In genomic region chr1:79353224-79353623, GRCh38 we compare ENCODE assay signal across 8 cellular contexts.
DNase-seq lines count a peak whose midpoint lies in the region; ATAC-seq and TF ChIP-seq lines count a peak whose summit lies in the region.

No MANE protein-coding gene starts in this region.

- H2AK5ac ChIP-seq in IMR-90 (ENCODE audit: low read depth, low read length) = no peak overlapping the region

- dilution Hi-C loops in IMR-90 (cut with HindIII; ENCODE audit: low sequenced_read_pairs, unreplicated experiment) = no loop called here

- no peaks in the 10 kb centered on the region for H3K9me3 Mint-ChIP-seq in MCF 10A (ENCODE audit: unreplicated experiment)
- H3K9me3 Mint-ChIP-seq in effector memory CD8-positive, alpha-beta T cell = peaks cover 0 to 6% of the 10 kb centered on the region in 2 donors

- WGBS in IMR-90 (ENCODE audit: extremely low coverage in 2 of 2, insufficient read length in 1 of 2), 2 experiments = 20% methylated on average over 1 of the region's 4 CpGs; no CpG with 5 or more reads in 1 of the 2 experiments
- WGBS in right lobe of liver (ENCODE audit: insufficient coverage, low coverage, low lambda C conversion rate, missing lambda C conversion rate) = 33% methylated on average over 4 of the region's 4 CpGs

- H3K4me1 Mint-ChIP-seq in MCF 10A (ENCODE audit: insufficient read depth, unreplicated experiment) = peaks cover 8% of the 10 kb centered on the region
- H3K4me1 Mint-ChIP-seq in effector memory CD8-positive, alpha-beta T cell (ENCODE audit: low read depth in 2 of 2) = no peaks in the 10 kb centered on the region

- no peaks in the 10 kb centered on the region for H3K27me3 Mint-ChIP-seq in MCF 10A (ENCODE audit: insufficient read depth, unreplicated experiment)
- H3K27me3 Mint-ChIP-seq in effector memory CD8-positive, alpha-beta T cell = no peaks in the 10 kb centered on the region

- POLR2A ChIA-PET in MCF 10A (lab: Yijun Ruan, JAX) (interaction anchor here (0.9 kb wide), 1 partner anchor 509 kb away, joined by 3 read pairs; no protein-coding TSS in a partner anchor), IMR-90 (lab: Charles Lee; ENCODE audit: unreplicated experiment) (no interaction called here)

- no peaks in the 10 kb centered on the region for H3K79me1 ChIP-seq in IMR-90 (ENCODE audit: low read depth in 1 of 2, low read length in 2 of 2)

- no peak overlapping the region for H3K56ac ChIP-seq in IMR-90 (ENCODE audit: extremely low read depth, insufficient read depth, low read length)

- CTCF ChIA-PET in MCF 10A (lab: Yijun Ruan, JAX) = interaction anchor here (0.5 to 2.4 kb wide), 32 partner anchors 8 to 1742 kb away, joined by 3 to 16 read pairs (median 4); no protein-coding TSS in a partner anchor
- CTCF ChIA-PET in IMR-90 (lab: Yijun Ruan, JAX) = interaction anchor here (0.5 to 1.4 kb wide), 5 partner anchors 9 to 1882 kb away, joined by 3 to 5 read pairs (median 3); no protein-coding TSS in a partner anchor

- TF ChIP-seq POLR2A in breast epithelium (IDR thresholded peaks at IDR 0.05) (no peak), IMR-90 (IDR thresholded peaks at IDR 0.05; ENCODE audit: low read depth, low read length) (no peak), right lobe of liver (IDR thresholded peaks at IDR 0.05) (no peak)

- no peak overlapping the region for H3K9ac ChIP-seq in IMR-90 (ENCODE audit: low read depth, low read length)

- BruUV-seq in MCF 10A (replicated peaks; lab: Mats Ljungman, UMichigan) (no TSS peak), IMR-90 (replicated peaks; lab: Mats Ljungman, UMichigan) (no TSS peak)

- H3K27me3 ChIP-seq in breast epithelium (no peaks in the 10 kb centered on the region), IMR-90 (ENCODE audit: control insufficient read depth, insufficient read depth, low read length) (no peaks in the 10 kb centered on the region), right lobe of liver (no peaks in the 10 kb centered on the region)

- no peak overlapping the region for H3K4ac ChIP-seq in IMR-90 (ENCODE audit: low read depth, low read length)

- no peak overlapping the region for H3K4me3 Mint-ChIP-seq in MCF 10A (ENCODE audit: unreplicated experiment)
- H3K4me3 Mint-ChIP-seq in effector memory CD8-positive, alpha-beta T cell = no peak overlapping the region

- no peak overlapping the region for H3K27ac Mint-ChIP-seq in MCF 10A (ENCODE audit: low read depth, unreplicated experiment)
- no peak overlapping the region for H3K27ac Mint-ChIP-seq in effector memory CD8-positive, alpha-beta T cell

- no peaks in the 10 kb centered on the region for H3K36me3 Mint-ChIP-seq in MCF 10A (ENCODE audit: insufficient read depth, unreplicated experiment)
- H3K36me3 Mint-ChIP-seq in effector memory CD8-positive, alpha-beta T cell (ENCODE audit: insufficient read depth) = no peaks in the 10 kb centered on the region

- H3K27ac ChIP-seq in breast epithelium = no peak overlapping the region
- H3K27ac ChIP-seq in IMR-90 (ENCODE audit: insufficient read depth, low read length) = no peak overlapping the region
- no peak overlapping the region for H3K27ac ChIP-seq in right lobe of liver

- H4K91ac ChIP-seq in IMR-90 (ENCODE audit: insufficient read depth, low read depth, low read length) = no peak overlapping the region

- H3K36me3 ChIP-seq in breast epithelium (no peaks in the 10 kb centered on the region), IMR-90 (ENCODE audit: control insufficient read depth, insufficient read depth, low read length) (no peaks in the 10 kb centered on the region), right lobe of liver (no peaks in the 10 kb centered on the region)

- peak; percentile 60 for TF ChIP-seq RAD21 in IMR-90 (IDR thresholded peaks at IDR 0.05; ENCODE audit: low read length)

- H4K5ac ChIP-seq in IMR-90 (ENCODE audit: low read depth, low read length) = peak overlapping the region; percentile 33; the same call in 1 of the 2 replicates

- no peak overlapping the region for H3K18ac ChIP-seq in IMR-90 (ENCODE audit: low read depth, low read length)

- H2AK9ac ChIP-seq in IMR-90 (replicated peaks; ENCODE audit: low read depth, low read length, poor library complexity) = no peak overlapping the region

- H3K4me2 ChIP-seq in IMR-90 (ENCODE audit: low read depth, low read length) = no peak overlapping the region

- ATAC-seq in IMR-90 (ENCODE audit: low read depth) = peak; percentile 73; the same call in 1 of the 2 replicates
- peak; percentile 63 to 81 (median 71) for ATAC-seq in right lobe of liver
- ATAC-seq in effector memory CD8-positive, alpha-beta T cell (replicated peaks) = no peak
- no peak for ATAC-seq in stimulated activated naive CD8-positive, alpha-beta T cell treated with anti-CD3 and anti-CD28 coated beads, Interleukin-15, Interleukin-2, amounts not matched to agents 100 U/mL and 50 U/mL, for 24 hours

- H2AFZ ChIP-seq in IMR-90 (replicated peaks; ENCODE audit: low read length, poor library complexity) = no peak overlapping the region

- no peak overlapping the region for H4K8ac ChIP-seq in IMR-90 (ENCODE audit: low read depth in 2 of 2, low read length in 2 of 2)

- no peak overlapping the region for H2BK5ac ChIP-seq in IMR-90 (ENCODE audit: low read depth, low read length, poor library complexity, severe bottlenecking)

- H3K4me1 ChIP-seq in breast epithelium = no peaks in the 10 kb centered on the region
- H3K4me1 ChIP-seq in IMR-90 (ENCODE audit: control insufficient read depth, insufficient read depth, low read length) = peaks cover 5% of the 10 kb centered on the region
- H3K4me1 ChIP-seq in right lobe of liver = no peaks in the 10 kb centered on the region

- no peaks in the 10 kb centered on the region for H4K20me1 ChIP-seq in IMR-90 (ENCODE audit: insufficient read depth, low read length)

- TF ChIP-seq CTCF in MCF 10A (IDR thresholded peaks at IDR 0.05; ENCODE audit: unreplicated experiment) (peak; percentile 51), breast epithelium (IDR thresholded peaks at IDR 0.05) (no peak), IMR-90 (conservative IDR thresholded peaks at IDR 0.05; ENCODE audit: low read depth, low read length) (peak; percentile 59), astrocyte of the cerebellum (IDR thresholded peaks at IDR 0.05; ENCODE audit: low read depth, low read length, missing control alignments) (peak; percentile 30), right lobe of liver (IDR thresholded peaks at IDR 0.05) (peak; percentile 25 to 56 (median 40))

- H3K9me1 ChIP-seq in IMR-90 (ENCODE audit: insufficient read depth, low read length) = 0 out of 2 replicates have a peak, but pooled peaks cover 4% of the 10 kb centered on the region

- no peak overlapping the region for H2BK120ac ChIP-seq in IMR-90 (ENCODE audit: low read depth, low read length)

- intact Hi-C loops in MCF 10A (cut with micrococcal nuclease) (loop anchor here (1.0 kb wide), 2 partner anchors 94 to 514 kb away; no protein-coding TSS in a partner anchor), breast epithelium (cut with DNase I; ENCODE audit: low total_unique reads) (no loop called here), IMR-90 (cut with micrococcal nuclease) (loop anchor here (1.0 to 2.0 kb wide), 2 partner anchors 93 to 512 kb away; no protein-coding TSS in a partner anchor), right lobe of liver (cut with DNase I) (no loop called here)

- DNase-seq in MCF 10A (ENCODE audit: unreplicated experiment) (peak; percentile 66), breast epithelium (ENCODE audit: low spot score in 2 of 2) (no peak), IMR-90 (peak; percentile 74), astrocyte of the cerebellum (ENCODE audit: low read depth) (peak; percentile 11), right lobe of liver (no peak), NCI-H187 (lab: John Stamatoyannopoulos, UW) (no peak)
- no peak for DNase-seq in effector memory CD8-positive, alpha-beta T cell
- DNase-seq in stimulated activated naive CD8-positive, alpha-beta T cell treated with anti-CD3 and anti-CD28 coated beads, Interleukin-15, Interleukin-2, amounts not matched to agents 100 U/mL and 50 U/mL, for 24 hours = no peak

- no peak overlapping the region for H3K14ac ChIP-seq in IMR-90 (replicated peaks; ENCODE audit: low read depth, low read length)

- peak overlapping the region; percentile 53; the same call in 1 of the 2 replicates for H2BK20ac ChIP-seq in IMR-90 (ENCODE audit: low read depth, low read length)

- in situ Hi-C loops in IMR-90 (cut with MboI; ENCODE audit: low sequenced_read_pairs) (no loop called here), astrocyte of the cerebellum (cut with HindIII; ENCODE audit: low sequenced_read_pairs) (no loop called here)

- H3K9me3 ChIP-seq in breast epithelium (no peaks in the 10 kb centered on the region), IMR-90 (ENCODE audit: control insufficient read depth, insufficient read depth, low read length) (no peaks in the 10 kb centered on the region), right lobe of liver (no peaks in the 10 kb centered on the region)

- no peak overlapping the region for H3K23ac ChIP-seq in IMR-90 (ENCODE audit: low read depth, low read length)

- H3K4me3 ChIP-seq in breast epithelium (no peak overlapping the region), IMR-90 (ENCODE audit: insufficient read depth, low read depth, low read length) (no peak overlapping the region), astrocyte of the cerebellum (ENCODE audit: low read depth, low read length) (no peak overlapping the region), right lobe of liver (no peak overlapping the region)

- no peak overlapping the region for H2BK15ac ChIP-seq in IMR-90 (ENCODE audit: low read depth, low read length)

TF ChIP-seq in IMR-90, 13 proteins besides CTCF, POLR2A, EP300 and RAD21:
- no peak for TF ChIP-seq MAZ (IDR thresholded peaks at IDR 0.05; ENCODE audit: borderline replicate concordance, low read depth, low read length)
- TF ChIP-seq SMC3 (IDR thresholded peaks at IDR 0.05; ENCODE audit: low read depth, low read length) = peak; percentile 66

Comparison
In these comparisons a context has a peak if more than half of its experiments do, and no peak if none do; other contexts are left out.
1. DNase-seq: peak in MCF 10A (single experiment), IMR-90 (single experiment) and astrocyte of the cerebellum (single experiment); none in breast epithelium (0 of 2), right lobe of liver (0 of 3), NCI-H187 (0 of 2), effector memory CD8-positive, alpha-beta T cell (0 of 3) and stimulated activated naive CD8-positive, alpha-beta T cell treated with anti-CD3 and anti-CD28 coated beads, Interleukin-15, Interleukin-2, amounts not matched to agents 100 U/mL and 50 U/mL, for 24 hours (single experiment).
2. CTCF ChIP-seq: peak in MCF 10A (single experiment), IMR-90 (single experiment), astrocyte of the cerebellum (single experiment) and right lobe of liver (4 of 4); none in breast epithelium (0 of 3).
3. intact Hi-C loops: an anchor here in MCF 10A (1.0 kb wide) and IMR-90 (1.0 to 2.0 kb wide); none called in breast epithelium and right lobe of liver.
4. ATAC-seq: peak in IMR-90 (single experiment) and right lobe of liver (4 of 4); none in effector memory CD8-positive, alpha-beta T cell (single experiment) and stimulated activated naive CD8-positive, alpha-beta T cell treated with anti-CD3 and anti-CD28 coated beads, Interleukin-15, Interleukin-2, amounts not matched to agents 100 U/mL and 50 U/mL, for 24 hours (single experiment).